In the genomic region with DNA sequence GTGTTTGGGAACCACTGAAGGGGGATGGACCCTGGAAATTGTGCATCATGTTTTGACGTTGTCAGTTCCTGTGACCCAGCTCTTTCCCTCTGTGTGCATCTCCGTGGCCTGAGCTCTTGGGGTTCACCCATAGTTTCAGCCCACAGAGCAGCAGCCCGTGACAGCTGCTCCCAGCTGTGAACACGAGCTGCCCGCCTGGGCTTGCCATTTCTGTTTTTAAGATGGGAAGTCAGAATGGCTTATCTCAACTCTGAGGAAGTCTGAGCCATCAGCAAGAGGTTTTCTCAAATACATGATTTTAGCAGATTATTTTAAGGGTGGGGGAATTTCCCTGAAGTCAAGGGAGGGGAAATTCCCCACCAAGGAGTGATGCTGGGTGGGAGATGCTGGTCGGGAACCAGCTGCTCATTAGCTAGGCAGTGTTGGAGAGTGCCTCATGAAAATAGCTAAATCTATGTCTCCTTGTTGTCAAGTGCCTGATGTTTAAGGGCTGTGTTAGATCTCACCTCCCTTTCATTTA, we compare ENCODE assay signal across 8 cellular contexts. TPM values are rescaled to one million over a fixed set of nuclear protein-coding genes. Genes with fewer than 3 reads are reported as not detected.
DNase-seq lines count a peak whose midpoint lies in the region; ATAC-seq lines count a peak whose summit lies in the region.
"Had no signal": no experiment of that assay in that cellular context is flagged by ENCODE, and none has a peak within 500 bp of the region (broad histone marks: within the 10 kb centered on the region; RNA-seq: fewer than 3 reads in every experiment).

No MANE protein-coding gene starts in this region.

- DNase-seq in activated CD8-positive, alpha-beta memory T cell treated with anti-CD3 and anti-CD28 coated beads, Interleukin-2, amount 50 U/mL, for 4 hours: peak; percentile 70
- peak; percentile 74 for DNase-seq in left ventricle myocardium superior
- DNase-seq in stimulated activated CD8-positive, alpha-beta memory T cell treated with anti-CD3 and anti-CD28 coated beads, Interleukin-2, amount 100 ng/mL, for 1 hour (ENCODE audit: low read depth in 2 of 2): peak; percentile 34 to 48
- no peak for DNase-seq in SIG-M5 treated with dmso at 0.1 percent for 504 hours (lab: John Stamatoyannopoulos, UW; ENCODE audit: unreplicated experiment)
- no peak for DNase-seq in HK-2 (ENCODE audit: unreplicated experiment)

- peak; percentile 62 for ATAC-seq in GM19395 (IDR thresholded peaks at IDR 0.05; ENCODE audit: unreplicated experiment)
- ATAC-seq in HG03342 (IDR thresholded peaks at IDR 0.05; ENCODE audit: unreplicated experiment): peak; percentile 64
- ATAC-seq in left ventricle myocardium superior: peak; percentile 24

- intact Hi-C loops in left ventricle myocardium superior (cut with micrococcal nuclease): no loop called here

RNA-seq across cellular contexts. Expression of gene C1QTNF9, which starts 34.9 kb away (rescaled TPM):
- 3.9 TPM for total RNA-seq in left ventricle myocardium superior
- total RNA-seq: RPMI7951 had no signal

Comparison
In these comparisons a context has a peak if more than half of its experiments do, and no peak if none do; other contexts are left out.
1. DNase-seq: peak in activated CD8-positive, alpha-beta memory T cell treated with anti-CD3 and anti-CD28 coated beads, Interleukin-2, amount 50 U/mL, for 4 hours (single experiment), left ventricle myocardium superior (single experiment) and stimulated activated CD8-positive, alpha-beta memory T cell treated with anti-CD3 and anti-CD28 coated beads, Interleukin-2, amount 100 ng/mL, for 1 hour (2 of 2); none in SIG-M5 treated with dmso at 0.1 percent for 504 hours (single experiment) and HK-2 (single experiment).
2. Peak in every context shown above with its lines, with median percentiles within 50 percentile points of each other: ATAC-seq.